ENCODE assay signal across 8 cellular contexts in genomic region chr9:127572961-127573727, GRCh38. TPM values are rescaled to one million over a fixed set of nuclear protein-coding genes. Genes with fewer than 3 reads are reported as not detected.
A peak's percentile ranks its signal among the peaks of the same experiment; 100 is the strongest.
DNase-seq lines count a peak whose midpoint lies in the region; ATAC-seq, FAIRE-seq and TF ChIP-seq lines count a peak whose summit lies in the region.

No MANE protein-coding gene starts in this region.

- TF ChIP-seq CTCF in PC-3 (conservative IDR thresholded peaks at IDR 0.05; ENCODE audit: low read depth, low read length) (no peak), endodermal cell (conservative IDR thresholded peaks at IDR 0.05) (no peak)

- H3K9me3 ChIP-seq in PC-3 (ENCODE audit: low read length) (no peaks in the 10 kb centered on the region), esophagus (ENCODE audit: control insufficient read depth in 2 of 2, insufficient read depth in 1 of 2, low read depth in 1 of 2, low read length in 1 of 2) (no peaks in the 10 kb centered on the region), endodermal cell (ENCODE audit: control insufficient read depth, low read length) (no peaks in the 10 kb centered on the region)

- H3K4me1 Mint-ChIP-seq in endodermal cell, result peaks cover 7% of the 10 kb centered on the region

- H3K9me2 ChIP-seq in PC-3 (replicated peaks; ENCODE audit: low read length), result no peaks in the 10 kb centered on the region

- H4K20me1 ChIP-seq in PC-3 (ENCODE audit: low read length), result no peaks in the 10 kb centered on the region

- CTCF ChIA-PET in PC-3 (lab: Charles Lee), result interaction anchor here (0.6 to 0.7 kb wide), 3 partner anchors 28 to 92 kb away, joined by 3 to 9 read pairs (median 4); no protein-coding TSS in a partner anchor

- ATAC-seq in PC-3 (no peak), sciatic nerve (peak; percentile 45), HG03025 (IDR thresholded peaks at IDR 0.05; ENCODE audit: low FRiP score, unreplicated experiment) (no peak)

- H3K4me1 ChIP-seq in PC-3 (ENCODE audit: insufficient read depth, low read length) (peaks cover 55% of the 10 kb centered on the region), esophagus (ENCODE audit: control insufficient read depth in 2 of 2, insufficient read depth in 2 of 2, low read length in 1 of 2) (peaks cover 2 to 15% of the 10 kb centered on the region in 2 donors), endodermal cell (ENCODE audit: control insufficient read depth, insufficient read depth, low read length) (no peaks in the 10 kb centered on the region)

- no peaks in the 10 kb centered on the region for H3K36me3 Mint-ChIP-seq in endodermal cell (ENCODE audit: low read depth)

- H3K79me2 ChIP-seq in PC-3 (ENCODE audit: low read length), result peaks cover 10% of the 10 kb centered on the region

- H3K9ac ChIP-seq in PC-3 (ENCODE audit: low read length), result peak overlapping the region; percentile 69
- H3K9ac ChIP-seq in endodermal cell (ENCODE audit: extremely low read depth, low read length, poor library complexity, severe bottlenecking), result no peak overlapping the region

- H3K4me3 ChIP-seq in PC-3 (ENCODE audit: low read length) (peak overlapping the region; percentile 41; the same call in 1 of the 2 replicates), esophagus (ENCODE audit: low read depth in 1 of 2, low read length in 2 of 2) (no peak overlapping the region), endodermal cell (ENCODE audit: low read length) (no peak overlapping the region)

- intact Hi-C loops in PC-3 (cut with micrococcal nuclease), result loop anchor here (1.0 to 10.0 kb wide), 2 partner anchors 13 to 342 kb away; partner anchors contain the start of gene ST6GALNAC4
- intact Hi-C loops in sciatic nerve (cut with DNase I), result no loop called here

- POLR2A ChIA-PET in PC-3 (lab: Charles Lee; ENCODE audit: unreplicated experiment), result interaction anchor here (0.6 kb wide), 1 partner anchor 36 kb away, joined by 3 read pairs; no protein-coding TSS in a partner anchor

- no peaks in the 10 kb centered on the region for H3K27me3 ChIP-seq in PC-3 (ENCODE audit: low read length)
- no peaks in the 10 kb centered on the region for H3K27me3 ChIP-seq in esophagus (ENCODE audit: control insufficient read depth in 1 of 2, insufficient read depth in 2 of 2, low read length in 2 of 2)
- H3K27me3 ChIP-seq in endodermal cell (ENCODE audit: control insufficient read depth, insufficient read depth, low read length, poor library complexity, severe bottlenecking), result peaks cover 8% of the 10 kb centered on the region

- peaks cover 8% of the 10 kb centered on the region for H3K27me3 Mint-ChIP-seq in endodermal cell (ENCODE audit: insufficient read depth)

- H3K4me2 ChIP-seq in PC-3 (ENCODE audit: low read length), result peak overlapping the region; percentile 71

- H3K27ac Mint-ChIP-seq in endodermal cell, result no peak overlapping the region

- H3K36me3 ChIP-seq in PC-3 (ENCODE audit: low read depth, low read length) (no peaks in the 10 kb centered on the region), esophagus (ENCODE audit: control insufficient read depth in 2 of 2, insufficient read depth in 2 of 2, low read length in 1 of 2) (no peaks in the 10 kb centered on the region), endodermal cell (ENCODE audit: control insufficient read depth, insufficient read depth, low read length) (no peaks in the 10 kb centered on the region)

- no peaks in the 10 kb centered on the region for H3F3A ChIP-seq in PC-3 (ENCODE audit: low read length, unreplicated experiment)

- H2AFZ ChIP-seq in PC-3 (ENCODE audit: low read length), result no peak overlapping the region

- H3K27ac ChIP-seq in PC-3 (ENCODE audit: low read length) (peak overlapping the region; percentile 89), esophagus (ENCODE audit: low read depth in 2 of 2, low read length in 1 of 2) (peak overlapping the region; percentile 96 to 99), endodermal cell (ENCODE audit: low read depth, low read length) (no peak overlapping the region)

- H3K9me3 Mint-ChIP-seq in endodermal cell, result no peaks in the 10 kb centered on the region

- BruUV-seq in PC-3 (replicated peaks; lab: Mats Ljungman, UMichigan), result no TSS peak

- 71 to 73% methylated on average over 9 of the region's 9 CpGs for WGBS in esophagus, 2 donors
- 88 to 89% methylated on average over 3 to 9 of the region's 9 CpGs for WGBS in endodermal cell (ENCODE audit: insufficient coverage in 1 of 2, insufficient read length in 1 of 2), 2 experiments

- TF ChIP-seq POLR2A in GM12891 (IDR thresholded peaks at IDR 0.05; ENCODE audit: low read depth, low read length), result no peak

- no peak for FAIRE-seq in GM12891 (lab: Jason Lieb, UNC)

- peak; percentile 72 for DNase-seq in Daoy (ENCODE audit: low read depth)
- DNase-seq in PC-3, result peak; percentile 49
- DNase-seq in sciatic nerve (ENCODE audit: low spot score), result no peak
- DNase-seq in GM12891 (ENCODE audit: insufficient read length, low spot score), result no peak
- no peak for DNase-seq in endodermal cell
- DNase-seq in NCI-H2196 treated with DMSO at 0.1 percent for 48 hours (lab: John Stamatoyannopoulos, UW; ENCODE audit: unreplicated experiment), result no peak

- H3K4me3 Mint-ChIP-seq in endodermal cell, result no peak overlapping the region

TF ChIP-seq in GM12891, 5 proteins besides CTCF, POLR2A, EP300 and RAD21:
- no peak for TF ChIP-seq TAF1 (IDR thresholded peaks at IDR 0.05; ENCODE audit: low read depth, low read length)
- TF ChIP-seq SPI1 (IDR thresholded peaks at IDR 0.05; ENCODE audit: low read depth, low read length), result no peak
- no peak for TF ChIP-seq PAX5 (IDR thresholded peaks at IDR 0.05; ENCODE audit: insufficient read depth, low read length, severe bottlenecking)
- no peak for TF ChIP-seq POU2F2 (IDR thresholded peaks at IDR 0.05; ENCODE audit: low read depth, low read length)
- no peak for TF ChIP-seq POLR2AphosphoS5 (IDR thresholded peaks at IDR 0.05; ENCODE audit: low read depth, low read length)

RNA-seq across cellular contexts. Expression of gene STXBP1, which starts 38.9 kb away (rescaled TPM):
- 26.3 and 41.9 TPM in 2 replicates for total RNA-seq in Daoy (2014; rRNA removed; shearing (Covaris generic))
- 9.1 and 12.2 TPM in 2 replicates for total RNA-seq in PC-3 (2014; rRNA removed)
- 1 to 10 TPM; 4.7 to 7.1 TPM for polyA plus RNA-seq in esophagus
- total RNA-seq in sciatic nerve, result 113 TPM
- 0.59 TPM for polyA plus RNA-seq in GM12891 (2012; ENCODE audit: low read depth, missing spikeins)
- 10 to 100 TPM; 27.8 to 46.8 TPM for total RNA-seq in endodermal cell
- polyA plus RNA-seq in endodermal cell (2013, experiment 1 of 2), result 36.9 TPM
- 33.8 TPM for polyA plus RNA-seq in endodermal cell (2013, experiment 2 of 2)

Comparison
In these comparisons a context has a peak if more than half of its experiments do, and no peak if none do; other contexts are left out.
1. DNase-seq: peak in Daoy (single experiment) and PC-3 (single experiment); none in sciatic nerve (single experiment), GM12891 (single experiment), endodermal cell (single experiment) and NCI-H2196 treated with DMSO at 0.1 percent for 48 hours (single experiment).